ENCODE assay signal across 9 cellular contexts in genomic region chr16:67937713-67938112, GRCh38. TPM values are rescaled to one million over a fixed set of nuclear protein-coding genes. Genes with fewer than 3 reads are reported as not detected.
A peak's percentile ranks its signal among the peaks of the same experiment; 100 is the strongest.
DNase-seq lines count a peak whose midpoint lies in the region; ATAC-seq and TF ChIP-seq lines count a peak whose summit lies in the region.
"Not testable (repeated sequence)": the region's sequence is repeated elsewhere in the genome, so short reads cannot be mapped to it uniquely, and the experiment has no call there.
"Had no signal": no experiment of that assay in that cellular context is flagged by ENCODE, and none has a peak within 500 bp of the region (broad histone marks: within the 10 kb centered on the region; RNA-seq: fewer than 3 reads in every experiment).

No MANE protein-coding gene starts in this region.

- not testable (repeated sequence) for H3K9me3 Mint-ChIP-seq in GM23338; T-cell; activated naive CD4-positive, alpha-beta T cell treated with anti-CD3 and anti-CD28 coated beads, Interleukin-2, amount 10 ng/mL, durations not matched to agents 7 days and 5 days; endothelial cell (ENCODE audit: unreplicated experiment); natural killer cell treated with Interleukin-12 subunit alpha and Interleukin-12 subunit beta and Interleukin-15 and Interleukin-18, amount 100 ng/mL, for 72 hours

- H3K27me3 ChIP-seq in GM23338 (ENCODE audit: insufficient read depth); thymus (ENCODE audit: control insufficient read depth, insufficient read depth): not testable (repeated sequence)

- H3K4me2 ChIP-seq in GM23338, result not testable (repeated sequence)

- not testable (repeated sequence) for H3K4me1 ChIP-seq in GM23338 (ENCODE audit: insufficient read depth)
- peaks cover 19% of the 10 kb centered on the region for H3K4me1 ChIP-seq in thymus (ENCODE audit: control insufficient read depth, insufficient read depth, low read length)

- not testable (repeated sequence) for TF ChIP-seq CTCF in GM23338 (conservative IDR thresholded peaks at IDR 0.05; ENCODE audit: low read depth in 2 of 2); endothelial cell (IDR thresholded peaks at IDR 0.05; ENCODE audit: unreplicated experiment)

- H3K27me3 Mint-ChIP-seq in GM23338 (ENCODE audit: insufficient read depth, low read depth, poor library complexity) (peaks cover 39% of the 10 kb centered on the region), endothelial cell (ENCODE audit: unreplicated experiment) (peaks cover 28% of the 10 kb centered on the region)
- H3K27me3 Mint-ChIP-seq in T-cell; activated naive CD4-positive, alpha-beta T cell treated with anti-CD3 and anti-CD28 coated beads, Interleukin-2, amount 10 ng/mL, durations not matched to agents 7 days and 5 days; natural killer cell treated with Interleukin-12 subunit alpha and Interleukin-12 subunit beta and Interleukin-15 and Interleukin-18, amount 100 ng/mL, for 72 hours: not testable (repeated sequence)

- H3K27ac Mint-ChIP-seq in GM23338; endothelial cell (ENCODE audit: unreplicated experiment): not testable (repeated sequence)
- H3K27ac Mint-ChIP-seq in T-cell, result peak overlapping the region in 1 of 2 donors; percentile 99
- peak overlapping the region; percentile 95 for H3K27ac Mint-ChIP-seq in activated naive CD4-positive, alpha-beta T cell treated with anti-CD3 and anti-CD28 coated beads, Interleukin-2, amount 10 ng/mL, durations not matched to agents 7 days and 5 days
- peak overlapping the region; percentile 92 to 96 for H3K27ac Mint-ChIP-seq in natural killer cell treated with Interleukin-12 subunit alpha and Interleukin-12 subunit beta and Interleukin-15 and Interleukin-18, amount 100 ng/mL, for 72 hours

- CTCF ChIA-PET in T-cell (lab: Charles Lee), result interaction anchor here (0.7 to 1.0 kb wide), 4 partner anchors 9 to 28 kb away, joined by 4 to 6 read pairs (median 4); no protein-coding TSS in a partner anchor
- CTCF ChIA-PET in activated naive CD4-positive, alpha-beta T cell treated with anti-CD3 and anti-CD28 coated beads, Interleukin-2, amount 10 ng/mL, durations not matched to agents 7 days and 5 days (lab: Charles Lee), result interaction anchor here (0.6 to 1.4 kb wide), 3 partner anchors 45 to 293 kb away, joined by 3 to 5 read pairs (median 3); partner anchors contain the start of gene CARMIL2

- not testable (repeated sequence) for H3K36me3 ChIP-seq in GM23338 (ENCODE audit: insufficient read depth)
- H3K36me3 ChIP-seq in thymus (ENCODE audit: control insufficient read depth, insufficient read depth), result peaks cover 22% of the 10 kb centered on the region

- POLR2A ChIA-PET in T-cell (lab: Charles Lee), result interaction anchor here (0.6 to 0.7 kb wide), 5 partner anchors 28 to 1403 kb away, joined by 3 to 11 read pairs (median 4); partner anchors contain the start of gene PSKH1 (in 1 of the 2)

- 98% methylated on average over 5 of the region's 5 CpGs for WGBS in thymus

- not testable (repeated sequence) for H3K79me2 ChIP-seq in GM23338 (replicated peaks; ENCODE audit: insufficient read depth)

- H3K4me3 Mint-ChIP-seq in GM23338, result peak overlapping the region; percentile 100; the same call in 1 of the 3 replicates
- H3K4me3 Mint-ChIP-seq in T-cell, result peak overlapping the region in 2 of 3 donors; percentile 98 to 99
- H3K4me3 Mint-ChIP-seq in activated naive CD4-positive, alpha-beta T cell treated with anti-CD3 and anti-CD28 coated beads, Interleukin-2, amount 10 ng/mL, durations not matched to agents 7 days and 5 days, result peak overlapping the region; percentile 98
- H3K4me3 Mint-ChIP-seq in endothelial cell (ENCODE audit: unreplicated experiment), result peak overlapping the region; percentile 98
- peak overlapping the region; percentile 92 for H3K4me3 Mint-ChIP-seq in natural killer cell treated with Interleukin-12 subunit alpha and Interleukin-12 subunit beta and Interleukin-15 and Interleukin-18, amount 100 ng/mL, for 72 hours

- H3K4me3 ChIP-seq in GM23338; thymus (ENCODE audit: low read length): not testable (repeated sequence)

- not testable (repeated sequence) for H3K9me3 ChIP-seq in thymus (ENCODE audit: control insufficient read depth)

- peaks cover 17% of the 10 kb centered on the region for H4K20me1 ChIP-seq in GM23338 (replicated peaks; ENCODE audit: insufficient read depth)

- H3K36me3 Mint-ChIP-seq in GM23338 (ENCODE audit: low read depth) (peaks cover 17% of the 10 kb centered on the region; the same call in 2 of the 3 replicates), T-cell (peaks cover 20% of the 10 kb centered on the region)
- H3K36me3 Mint-ChIP-seq in activated naive CD4-positive, alpha-beta T cell treated with anti-CD3 and anti-CD28 coated beads, Interleukin-2, amount 10 ng/mL, durations not matched to agents 7 days and 5 days, result peaks cover 39% of the 10 kb centered on the region
- not testable (repeated sequence) for H3K36me3 Mint-ChIP-seq in endothelial cell (ENCODE audit: low read depth, unreplicated experiment)
- H3K36me3 Mint-ChIP-seq in natural killer cell treated with Interleukin-12 subunit alpha and Interleukin-12 subunit beta and Interleukin-15 and Interleukin-18, amount 100 ng/mL, for 72 hours, result peaks cover 16% of the 10 kb centered on the region

- H3K27ac ChIP-seq in GM23338 (ENCODE audit: low read depth), result not testable (repeated sequence)
- peak overlapping the region; percentile 99 for H3K27ac ChIP-seq in thymus (ENCODE audit: low read depth)

- H2AFZ ChIP-seq in GM23338, result not testable (repeated sequence)

- ATAC-seq in GM23338; T-cell (replicated peaks in 1 of 4); natural killer cell treated with Interleukin-12 subunit alpha and Interleukin-12 subunit beta and Interleukin-15 and Interleukin-18, amount 100 ng/mL, for 72 hours: not testable (repeated sequence)

- H3K9me2 ChIP-seq in GM23338 (ENCODE audit: insufficient read depth), result not testable (repeated sequence)

- peaks cover 25% of the 10 kb centered on the region for H3K4me1 Mint-ChIP-seq in GM23338
- H3K4me1 Mint-ChIP-seq in T-cell, result peaks cover 49 to 61% (median 57%) of the 10 kb centered on the region in 3 donors
- peaks cover 63% of the 10 kb centered on the region for H3K4me1 Mint-ChIP-seq in activated naive CD4-positive, alpha-beta T cell treated with anti-CD3 and anti-CD28 coated beads, Interleukin-2, amount 10 ng/mL, durations not matched to agents 7 days and 5 days
- H3K4me1 Mint-ChIP-seq in endothelial cell (ENCODE audit: unreplicated experiment), result peaks cover 18% of the 10 kb centered on the region
- peaks cover 31 to 42% of the 10 kb centered on the region in 2 donors for H3K4me1 Mint-ChIP-seq in natural killer cell treated with Interleukin-12 subunit alpha and Interleukin-12 subunit beta and Interleukin-15 and Interleukin-18, amount 100 ng/mL, for 72 hours (ENCODE audit: low read depth in 2 of 2)

- DNase-seq in GM23338 (ENCODE audit: low spot score); T-cell; activated naive CD4-positive, alpha-beta T cell treated with anti-CD3 and anti-CD28 coated beads, Interleukin-2, amount 10 ng/mL, durations not matched to agents 7 days and 5 days; endothelial cell (ENCODE audit: low spot score); natural killer cell treated with Interleukin-12 subunit alpha and Interleukin-12 subunit beta and Interleukin-15 and Interleukin-18, amount 100 ng/mL, for 72 hours (ENCODE audit: low spot score): not testable (repeated sequence)

- H3F3A ChIP-seq in GM23338 (replicated peaks; ENCODE audit: low read depth), result peaks cover 21% of the 10 kb centered on the region

RNA-seq across cellular contexts. Expression of gene PSMB10, which starts 1.1 kb away (rescaled TPM):
- 27.5 and 35.0 TPM in 2 replicates for total RNA-seq in GM23338 (2014; rRNA removed; shearing (Covaris generic))
- polyA plus RNA-seq in GM23338 (2016; fragmentation: Nextera tagmentation; extraction: Ambion mirVana), result 114 and 129 TPM in 2 replicates
- total RNA-seq in T-cell, result 100 to 1,000 TPM; 118 to 214 (median 165) TPM
- total RNA-seq in endothelial cell (ENCODE audit: unreplicated experiment), result 15.3 TPM
- 100 to 1,000 TPM; 259 to 316 TPM for total RNA-seq in natural killer cell treated with Interleukin-12 subunit alpha and Interleukin-12 subunit beta and Interleukin-15 and Interleukin-18, amount 100 ng/mL, for 72 hours
- 109 TPM for polyA plus RNA-seq in thymus

RNA-seq across cellular contexts. Expression of gene CTRL, which starts 6.1 kb away (rescaled TPM):
- 1.6 and 8.0 TPM in 2 replicates for total RNA-seq in GM23338 (2014; rRNA removed; shearing (Covaris generic))
- polyA plus RNA-seq in GM23338 (2016; fragmentation: Nextera tagmentation; extraction: Ambion mirVana), result 12.8 and 13.0 TPM in 2 replicates
- 10 to 100 TPM in 4 of 5 donors, 1 to 10 TPM in 1; 9.4 to 14.2 (median 13.2) TPM for total RNA-seq in T-cell
- 0.56 TPM for total RNA-seq in endothelial cell (ENCODE audit: unreplicated experiment)
- 10 to 100 TPM in 1 of 2 donors, 1 to 10 TPM in 1; 8.4 to 15.6 TPM for total RNA-seq in natural killer cell treated with Interleukin-12 subunit alpha and Interleukin-12 subunit beta and Interleukin-15 and Interleukin-18, amount 100 ng/mL, for 72 hours
- 6.4 TPM for polyA plus RNA-seq in thymus

RNA-seq across cellular contexts. Expression of gene LCAT, which starts 6.2 kb away (rescaled TPM):
- 17.6 and 18.9 TPM in 2 replicates for total RNA-seq in GM23338 (2014; rRNA removed; shearing (Covaris generic))
- polyA plus RNA-seq in GM23338 (2016; fragmentation: Nextera tagmentation; extraction: Ambion mirVana) (12.4 and 13.7 TPM in 2 replicates), thymus (51.9 TPM)
- total RNA-seq in T-cell (10 to 100 TPM in 4 of 5 donors, 1 to 10 TPM in 1; 9.8 to 20.7 (median 18.7) TPM), endothelial cell (ENCODE audit: unreplicated experiment) (17.0 TPM)
- total RNA-seq in natural killer cell treated with Interleukin-12 subunit alpha and Interleukin-12 subunit beta and Interleukin-15 and Interleukin-18, amount 100 ng/mL, for 72 hours, result 10 to 100 TPM; 11.4 to 44.7 TPM

RNA-seq across cellular contexts. Expression of gene SLC12A4, which starts 30.7 kb away (rescaled TPM):
- total RNA-seq in GM23338 (2014; rRNA removed; shearing (Covaris generic)), result 53.0 and 56.7 TPM in 2 replicates
- polyA plus RNA-seq in GM23338 (2016; fragmentation: Nextera tagmentation; extraction: Ambion mirVana) (17.6 and 19.9 TPM in 2 replicates), thymus (22.6 TPM)
- total RNA-seq in T-cell (10 to 100 TPM; 23.3 to 39.6 (median 33.7) TPM), endothelial cell (ENCODE audit: unreplicated experiment) (44.2 TPM)
- total RNA-seq in natural killer cell treated with Interleukin-12 subunit alpha and Interleukin-12 subunit beta and Interleukin-15 and Interleukin-18, amount 100 ng/mL, for 72 hours, result 10 to 100 TPM; 32.9 to 84.4 TPM

RNA-seq across cellular contexts. Expression of gene DPEP3, which starts 42.6 kb away (rescaled TPM):
- 7.9 and 18.4 TPM in 2 replicates for total RNA-seq in GM23338 (2014; rRNA removed; shearing (Covaris generic))
- polyA plus RNA-seq in GM23338 (2016; fragmentation: Nextera tagmentation; extraction: Ambion mirVana) (8.8 and 11.1 TPM in 2 replicates), thymus (0.23 TPM)
- total RNA-seq in T-cell (1 to 10 TPM in 4 of 5 donors, under 1 TPM in 1; 0.48 to 1.5 (median 1.1) TPM), endothelial cell (ENCODE audit: unreplicated experiment) (not detected)
- not detected for total RNA-seq in natural killer cell treated with Interleukin-12 subunit alpha and Interleukin-12 subunit beta and Interleukin-15 and Interleukin-18, amount 100 ng/mL, for 72 hours
- total RNA-seq: Daoy, mammary epithelial cell, NCI-H460 had no signal
- polyA plus RNA-seq: mammary epithelial cell had no signal
